26 cellular contexts compared by ENCODE assay signal in genomic region chr2:100778812-100779450, GRCh38. TPM values are rescaled to one million over a fixed set of nuclear protein-coding genes. Genes with fewer than 3 reads are reported as not detected.
"Had no signal": no experiment of that assay in that cellular context is flagged by ENCODE, and none has a peak within 500 bp of the region (broad histone marks: within the 10 kb centered on the region; RNA-seq: fewer than 3 reads in every experiment).

No MANE protein-coding gene starts in this region.

- H3K4me3 Mint-ChIP-seq: dendritic cell treated with granulocyte-macrophage colony-stimulating factor and Interleukin-4, amounts not matched to agents 40 ng/mL and 50 ng/mL, for 4 days; effector memory CD8-positive, alpha-beta T cell; endodermal cell; immature natural killer cell; mesothelial cell of epicardium; naive B cell had no signal

- H3K79me2 ChIP-seq: hepatocyte had no signal

- H3K36me3 ChIP-seq: colonic mucosa, esophagus squamous epithelium, gastroesophageal sphincter, heart left ventricle, left lung, lower lobe of right lung had no signal

- H3K27ac ChIP-seq: colonic mucosa, esophagus squamous epithelium, foreskin keratinocyte, gastroesophageal sphincter, heart left ventricle, left lung, lower lobe of right lung had no signal

- ATAC-seq: effector memory CD8-positive, alpha-beta T cell; esophagus mucosa; foreskin keratinocyte; gastroesophageal sphincter; heart left ventricle; left colon; left lung; left ventricle myocardium superior; lower lobe of right lung; mucosa of descending colon had no signal

- H3K4me1 Mint-ChIP-seq: immature natural killer cell, naive B cell had no signal

- H3K27ac Mint-ChIP-seq: dendritic cell treated with granulocyte-macrophage colony-stimulating factor and Interleukin-4, amounts not matched to agents 40 ng/mL and 50 ng/mL, for 4 days; effector memory CD8-positive, alpha-beta T cell; endodermal cell; immature natural killer cell; mesothelial cell of epicardium; naive B cell had no signal

- H3K9me3 Mint-ChIP-seq: dendritic cell treated with granulocyte-macrophage colony-stimulating factor and Interleukin-4, amounts not matched to agents 40 ng/mL and 50 ng/mL, for 4 days; effector memory CD8-positive, alpha-beta T cell; endodermal cell; immature natural killer cell; mesothelial cell of epicardium had no signal

- H2AFZ ChIP-seq: hepatocyte had no signal

- H3K9me3 ChIP-seq: colonic mucosa, esophagus squamous epithelium, gastroesophageal sphincter, heart left ventricle, left lung, lower lobe of right lung, mucosa of descending colon had no signal

- H3K4me3 ChIP-seq: colonic mucosa, esophagus squamous epithelium, gastroesophageal sphincter, heart left ventricle, hepatocyte, left lung, lower lobe of right lung, mucosa of descending colon had no signal

- H3K4me2 ChIP-seq: hepatocyte had no signal

- H3K27me3 ChIP-seq: colonic mucosa, esophagus squamous epithelium, foreskin keratinocyte, gastroesophageal sphincter, heart left ventricle, hepatocyte, left lung had no signal

- H3K36me3 Mint-ChIP-seq: immature natural killer cell, mesothelial cell of epicardium, naive B cell had no signal

- H3K4me1 ChIP-seq: colonic mucosa, esophagus squamous epithelium, gastroesophageal sphincter, lower lobe of right lung had no signal

- DNase-seq: colonic mucosa; cortex of kidney; effector CD8-positive, alpha-beta T cell; effector memory CD8-positive, alpha-beta T cell; endodermal cell; erythroblast; esophagus squamous epithelium; foreskin keratinocyte; heart left ventricle; hypothalamus; immature natural killer cell; islet precursor cell; kidney; kidney glomerular epithelial cell; left colon; left lung; left ventricle myocardium superior; lower lobe of right lung; mesenchymal stem cell; mucosa of descending colon; naive B cell had no signal

RNA-seq across cellular contexts. Expression of gene NPAS2, which starts 41.0 kb away (rescaled TPM):
- polyA plus RNA-seq: immature natural killer cell had no signal
